Comparison of ENCODE assay signal across 23 cellular contexts in genomic region chr10:92001995-92002394, GRCh38.
DNase-seq lines count a peak whose midpoint lies in the region; ATAC-seq, FAIRE-seq and TF ChIP-seq lines count a peak whose summit lies in the region.
"Had no signal": no experiment of that assay in that cellular context is flagged by ENCODE, and none has a peak within 500 bp of the region (broad histone marks: within the 10 kb centered on the region; RNA-seq: fewer than 3 reads in every experiment).

No MANE protein-coding gene starts in this region.

- no peak overlapping the region for H2AFZ ChIP-seq in SK-N-SH (ENCODE audit: low read depth)
- H2AFZ ChIP-seq in GM12878 (ENCODE audit: control insufficient read depth, low read depth, low read length) = no peak overlapping the region

- no peaks in the 10 kb centered on the region for H3K9me2 ChIP-seq in SK-N-SH

- H3K9me3 Mint-ChIP-seq in CD8-positive, alpha-beta T cell = no peaks in the 10 kb centered on the region

- H3K36me3 ChIP-seq in SK-N-SH (replicated peaks in 1 of 2; ENCODE audit: control insufficient read depth in 1 of 2, insufficient read depth in 2 of 2, low read length in 1 of 2) (peaks cover 23 to 53% of the 10 kb centered on the region in 2 experiments), GM12878 (ENCODE audit: control insufficient read depth in 2 of 2, insufficient read depth in 2 of 2, low read length in 1 of 2) (peaks cover 0 to 13% of the 10 kb centered on the region in 2 experiments)
- H3K36me3 ChIP-seq in CD8-positive, alpha-beta T cell (ENCODE audit: insufficient read depth, low read length) = no peaks in the 10 kb centered on the region

- no peak for FAIRE-seq in GM12878 (lab: Jason Lieb, UNC)
- FAIRE-seq in islet of Langerhans (lab: Jason Lieb, UNC) = peak; percentile 45
- FAIRE-seq: G401.6, GM12892, GM18507 had no signal

- in situ Hi-C loops in GM12878 (cut with MboI) = no loop called here

- H3K36me3 Mint-ChIP-seq in CD8-positive, alpha-beta T cell = peaks cover 75% of the 10 kb centered on the region

- no peak overlapping the region for H3K27ac Mint-ChIP-seq in CD8-positive, alpha-beta T cell
- H3K27ac Mint-ChIP-seq: CD14-positive monocyte; CD4-positive, alpha-beta memory T cell; CD4-positive, CD25-positive, alpha-beta regulatory T cell had no signal

- H3F3A ChIP-seq in SK-N-SH (replicated peaks; ENCODE audit: insufficient read depth) = peaks cover 2% of the 10 kb centered on the region

- H3K79me2 ChIP-seq in SK-N-SH (ENCODE audit: insufficient read depth) = no peaks in the 10 kb centered on the region
- no peaks in the 10 kb centered on the region for H3K79me2 ChIP-seq in GM12878 (ENCODE audit: control insufficient read depth, insufficient read depth, low read length)

- RAD21 ChIA-PET in GM12878 (lab: Charles Lee; ENCODE audit: unreplicated experiment) = no interaction called here

- DNase-seq in SK-N-SH (no peak), GM12878 (ENCODE audit: low read depth, low spot score) (no peak), DMS153 treated with DMSO at 0.1 percent for 48 hours (lab: John Stamatoyannopoulos, UW; ENCODE audit: unreplicated experiment) (no peak)
- DNase-seq in CD8-positive, alpha-beta T cell = no peak
- DNase-seq: ACHN; BE2C; C1 segment of cervical spinal cord; Caco-2; Calu3; CD4-positive, alpha-beta memory T cell; CD4-positive, CD25-positive, alpha-beta regulatory T cell; DMS 273 treated with DMSO at 0.1 percent for 48 hours; DMS153; DMS79 treated with DMSO at 0.1 percent for 48 hours; GF-D8 had no signal

- TF ChIP-seq CTCF in SK-N-SH (IDR thresholded peaks at IDR 0.05) = no peak
- TF ChIP-seq CTCF in GM12878 (IDR thresholded peaks at IDR 0.05 in 2 of 3, conservative IDR thresholded peaks at IDR 0.05 in 1 of 3; ENCODE audit: control insufficient read depth in 2 of 3, extremely low read depth in 1 of 3, insufficient read depth in 1 of 3, low read depth in 3 of 3, low read length in 3 of 3) = no peak
- no peak for TF ChIP-seq CTCF in CD8-positive, alpha-beta T cell (IDR thresholded peaks at IDR 0.05)

- H3K27me3 Mint-ChIP-seq in CD8-positive, alpha-beta T cell (ENCODE audit: low read depth) = no peaks in the 10 kb centered on the region
- H3K27me3 Mint-ChIP-seq: CD4-positive, alpha-beta memory T cell; CD4-positive, CD25-positive, alpha-beta regulatory T cell had no signal

- SMC1A ChIA-PET in GM12878 (lab: Charles Lee; ENCODE audit: uncharacterized antibody, unreplicated experiment) = no interaction called here

- ATAC-seq in SK-N-SH treated with all-trans-retinoic acid at 6 μM for 48 hours (no peak), GM12878 (no peak)
- no peak for ATAC-seq in CD8-positive, alpha-beta T cell

- no TSS peak for BruUV-seq in GM12878 (replicated peaks; lab: Mats Ljungman, UMichigan)

- CTCF ChIA-PET in SK-N-SH (lab: Yijun Ruan, JAX) = no interaction called here
- CTCF ChIA-PET in GM12878 (lab: Yijun Ruan, JAX) = no interaction called here
- CTCF ChIA-PET in CD8-positive, alpha-beta T cell (lab: Charles Lee) = no interaction called here

- no peak for TF ChIP-seq POLR2A in GM12878 (IDR thresholded peaks at IDR 0.05; ENCODE audit: low read depth, low read length)

- H3K4me2 ChIP-seq in SK-N-SH = no peak overlapping the region
- no peak overlapping the region for H3K4me2 ChIP-seq in GM12878 (ENCODE audit: control insufficient read depth, insufficient read depth)
- H3K4me2 ChIP-seq: BLaER1 had no signal

- H3K9me3 ChIP-seq in SK-N-SH (no peaks in the 10 kb centered on the region), GM12878 (replicated peaks; ENCODE audit: control insufficient read depth, insufficient read depth, low read length) (peaks cover 5% of the 10 kb centered on the region; the same call in 2 of the 3 replicates)
- H3K9me3 ChIP-seq in CD8-positive, alpha-beta T cell (ENCODE audit: low read length) = no peaks in the 10 kb centered on the region
- H3K9me3 ChIP-seq: BE2C had no signal

- H3K4me3 ChIP-seq in SK-N-SH (ENCODE audit: low read depth in 2 of 2, low read length in 1 of 2) = no peak overlapping the region
- no peak overlapping the region for H3K4me3 ChIP-seq in GM12878
- no peak overlapping the region for H3K4me3 ChIP-seq in CD8-positive, alpha-beta T cell (ENCODE audit: low read depth, low read length)
- H3K4me3 ChIP-seq: BLaER1 had no signal

- H3K4me1 ChIP-seq in SK-N-SH (ENCODE audit: control insufficient read depth in 1 of 2, insufficient read depth in 2 of 2, low read depth in 1 of 2, low read length in 1 of 2) (no peaks in the 10 kb centered on the region), GM12878 (ENCODE audit: control insufficient read depth, insufficient read depth, low read length) (no peaks in the 10 kb centered on the region)
- no peaks in the 10 kb centered on the region for H3K4me1 ChIP-seq in CD8-positive, alpha-beta T cell (ENCODE audit: insufficient read depth, low read length)
- H3K4me1 ChIP-seq: BE2C, BLaER1, Caco-2 had no signal

- H3K27ac ChIP-seq in SK-N-SH (ENCODE audit: low read depth in 2 of 2, low read length in 1 of 2) (no peak overlapping the region), GM12878 (ENCODE audit: control insufficient read depth, insufficient read depth) (no peak overlapping the region)
- H3K27ac ChIP-seq in CD8-positive, alpha-beta T cell (ENCODE audit: low read depth, low read length) = no peak overlapping the region
- H3K27ac ChIP-seq: 22Rv1, BLaER1 had no signal

- intact Hi-C loops in GM12878 (cut with micrococcal nuclease; ENCODE audit: unreplicated experiment) = no loop called here
- intact Hi-C loops in CD8-positive, alpha-beta T cell (cut with DNase I, micrococcal nuclease) = no loop called here

- WGBS in SK-N-SH (ENCODE audit: low lambda C conversion rate) = 97% methylated on average over 2 of the region's 2 CpGs
- 89% methylated on average over 2 of the region's 2 CpGs for WGBS in GM12878 (ENCODE audit: insufficient coverage, insufficient replicate concordance, low lambda C conversion rate, missing lambda C conversion rate)

- H3K9ac ChIP-seq in SK-N-SH (no peak overlapping the region), GM12878 (ENCODE audit: control insufficient read depth, insufficient read depth, low read length) (no peak overlapping the region)
- H3K9ac ChIP-seq: BLaER1 had no signal

- no peak overlapping the region for H3K4me3 Mint-ChIP-seq in CD8-positive, alpha-beta T cell
- H3K4me3 Mint-ChIP-seq: CD14-positive monocyte; CD4-positive, alpha-beta memory T cell; CD4-positive, CD25-positive, alpha-beta regulatory T cell had no signal

- no peaks in the 10 kb centered on the region for H4K20me1 ChIP-seq in SK-N-SH (ENCODE audit: insufficient read depth)
- H4K20me1 ChIP-seq in GM12878 (ENCODE audit: control insufficient read depth, insufficient read depth) = no peaks in the 10 kb centered on the region
- H4K20me1 ChIP-seq: BLaER1 had no signal

- H3K4me1 Mint-ChIP-seq in CD8-positive, alpha-beta T cell (ENCODE audit: low read depth) = peaks cover 2% of the 10 kb centered on the region
- H3K4me1 Mint-ChIP-seq: CD14-positive monocyte had no signal

- no peak for TF ChIP-seq RAD21 in SK-N-SH (IDR thresholded peaks at IDR 0.05; ENCODE audit: low read length)
- TF ChIP-seq RAD21 in GM12878 (IDR thresholded peaks at IDR 0.05; ENCODE audit: insufficient read depth, low read depth, low read length) = no peak

- TF ChIP-seq EP300 in SK-N-SH (IDR thresholded peaks at IDR 0.05; ENCODE audit: borderline replicate concordance in 1 of 2, low read depth in 1 of 2, low read length in 1 of 2) = no peak
- no peak for TF ChIP-seq EP300 in GM12878 (IDR thresholded peaks at IDR 0.05; ENCODE audit: borderline replicate concordance in 1 of 2, control insufficient read depth in 1 of 2, low read depth in 2 of 2, low read length in 2 of 2)

- POLR2A ChIA-PET in SK-N-SH (lab: Yijun Ruan, JAX) = no interaction called here
- POLR2A ChIA-PET in GM12878 (lab: Charles Lee) = no interaction called here
- POLR2A ChIA-PET in CD8-positive, alpha-beta T cell (lab: Charles Lee) = no interaction called here

- H3K27me3 ChIP-seq in SK-N-SH (ENCODE audit: insufficient read depth) = no peaks in the 10 kb centered on the region
- H3K27me3 ChIP-seq in GM12878 (replicated peaks in 1 of 2; ENCODE audit: control insufficient read depth in 2 of 2, insufficient read depth in 2 of 2, low read length in 1 of 2) = no peaks in the 10 kb centered on the region
- H3K27me3 ChIP-seq in CD8-positive, alpha-beta T cell (ENCODE audit: insufficient read depth, low read length) = no peaks in the 10 kb centered on the region
- H3K27me3 ChIP-seq: BE2C, BLaER1 had no signal

TF ChIP-seq in SK-N-SH treated with all-trans-retinoic acid at 6 μM for 48 hours, 23 proteins besides CTCF, POLR2A, EP300 and RAD21:
- TF ChIP-seq SNAI2 (CRISPR knock-in tag; IDR thresholded peaks at IDR 0.05) = no peak
- TF ChIP-seq ZFP3 (CRISPR knock-in tag; IDR thresholded peaks at IDR 0.05) = no peak
- TF ChIP-seq ZFP30 (CRISPR knock-in tag; IDR thresholded peaks at IDR 0.05) = peak; percentile 93

TF ChIP-seq in SK-N-SH, 30 proteins besides CTCF, POLR2A, EP300 and RAD21 (continues in another document):
- TF ChIP-seq SMC3 (IDR thresholded peaks at IDR 0.05; ENCODE audit: low read depth, low read length) = no peak
- TF ChIP-seq NFIC (IDR thresholded peaks at IDR 0.05; ENCODE audit: borderline replicate concordance) = no peak
- no peak for TF ChIP-seq TAF1 (IDR thresholded peaks at IDR 0.05; ENCODE audit: borderline replicate concordance, low read depth, low read length)
- no peak for TF ChIP-seq EZH2phosphoT487 (IDR thresholded peaks at IDR 0.05; ENCODE audit: borderline replicate concordance, low read depth)
- no peak for TF ChIP-seq CHD2 (IDR thresholded peaks at IDR 0.05; ENCODE audit: low read length, partially characterized antibody)
- no peak for TF ChIP-seq ELF1 (IDR thresholded peaks at IDR 0.05)
- TF ChIP-seq RFX5 (IDR thresholded peaks at IDR 0.05; ENCODE audit: low read length) = no peak
- TF ChIP-seq SIN3A (IDR thresholded peaks at IDR 0.05; ENCODE audit: borderline replicate concordance, low read depth, low read length) = no peak
- no peak for TF ChIP-seq JUND (IDR thresholded peaks at IDR 0.05)
- no peak for TF ChIP-seq RXRA (IDR thresholded peaks at IDR 0.05; ENCODE audit: borderline replicate concordance, low read depth)

TF ChIP-seq in GM12878, 131 proteins besides CTCF, POLR2A, EP300 and RAD21 (continues in another document):
- TF ChIP-seq FOXM1 (IDR thresholded peaks at IDR 0.05; ENCODE audit: low read depth, low read length) = no peak
